ENCODE assay signal across 1 cellular context in genomic region chr10:13993634-13994033, GRCh38.
TF ChIP-seq lines count a peak whose summit lies in the region.

No MANE protein-coding gene starts in this region.

TF ChIP-seq in GM12878, 131 proteins besides CTCF, POLR2A, EP300 and RAD21 (continued from another document):
- TF ChIP-seq ATF3 (IDR thresholded peaks at IDR 0.05; ENCODE audit: borderline replicate concordance, extremely low read depth, low read depth, low read length), result no peak
- no peak for TF ChIP-seq CEBPZ (IDR thresholded peaks at IDR 0.05; ENCODE audit: low read depth, low read length)
- no peak for TF ChIP-seq RCOR1 (conservative IDR thresholded peaks at IDR 0.05; ENCODE audit: low read depth, low read length)
- no peak for TF ChIP-seq E2F4 (IDR thresholded peaks at IDR 0.05; ENCODE audit: low read depth, low read length)
- TF ChIP-seq GATAD2B (conservative IDR thresholded peaks at IDR 0.05; ENCODE audit: low read depth), result no peak
- no peak for TF ChIP-seq TARDBP (IDR thresholded peaks at IDR 0.05; ENCODE audit: borderline replicate concordance)
